In the genomic region with DNA sequence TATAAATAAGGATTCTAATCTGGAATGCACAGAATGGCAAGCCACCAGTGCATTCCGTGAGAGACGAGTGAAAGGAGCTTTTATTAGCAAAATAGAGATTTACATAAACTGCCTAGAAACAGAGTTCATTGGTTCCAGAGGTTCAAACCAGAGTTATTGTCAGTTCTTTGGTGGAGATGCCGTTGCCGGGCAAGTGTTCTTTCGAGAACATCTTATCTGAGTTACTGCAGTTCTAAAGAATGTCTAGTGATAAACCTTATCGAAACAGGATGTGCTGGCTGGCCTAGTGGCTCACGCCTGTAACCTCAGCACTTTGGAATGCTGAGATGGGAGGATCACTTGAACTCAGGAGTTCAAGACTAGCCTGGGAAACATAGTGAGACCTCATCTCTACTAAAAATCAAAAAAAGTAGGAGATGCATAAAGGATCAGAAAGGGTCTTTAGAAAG, we compare ENCODE assay signal across 9 cellular contexts. TPM values are rescaled to one million over a fixed set of nuclear protein-coding genes. Genes with fewer than 3 reads are reported as not detected.
DNase-seq lines count a peak whose midpoint lies in the region; ATAC-seq and TF ChIP-seq lines count a peak whose summit lies in the region.
"Had no signal": no experiment of that assay in that cellular context is flagged by ENCODE, and none has a peak within 500 bp of the region (broad histone marks: within the 10 kb centered on the region; RNA-seq: fewer than 3 reads in every experiment).

No MANE protein-coding gene starts in this region.

- ATAC-seq in T-helper 17 cell: peak; percentile 79
- no peak for ATAC-seq in GM21515 (IDR thresholded peaks at IDR 0.05; ENCODE audit: unreplicated experiment)

- no peak overlapping the region for H3K27ac Mint-ChIP-seq in T-helper 17 cell
- peak overlapping the region; percentile 91 for H3K27ac Mint-ChIP-seq in neural crest cell (ENCODE audit: unreplicated experiment)
- no peak overlapping the region for H3K27ac Mint-ChIP-seq in glutamatergic neuron (ENCODE audit: unreplicated experiment)

- H3K9me3 ChIP-seq in HEK293 (ENCODE audit: control insufficient read depth, insufficient read depth, low read depth, low read length) (no peaks in the 10 kb centered on the region), T-helper 17 cell (ENCODE audit: control insufficient read depth, low read length, poor library complexity, severe bottlenecking) (no peaks in the 10 kb centered on the region)
- H3K9me3 ChIP-seq: neutrophil had no signal

- POLR2A ChIA-PET in HEK293 (lab: Yijun Ruan, JAX): interaction anchor here (0.7 to 1.1 kb wide), 4 partner anchors 20 to 507 kb away, joined by 3 to 16 read pairs (median 6); partner anchors contain the start of genes EVI5 and RPL5

- H3K27ac ChIP-seq in HEK293 (ENCODE audit: extremely low read depth, low read depth, low read length): no peak overlapping the region
- H3K27ac ChIP-seq: neutrophil had no signal

- no peak overlapping the region for H3K4me3 ChIP-seq in HEK293 (ENCODE audit: low read depth, low read length)

- H3K36me3 ChIP-seq in HEK293 (ENCODE audit: control insufficient read depth in 2 of 2, insufficient read depth in 1 of 2, low read length in 2 of 2): no peaks in the 10 kb centered on the region
- H3K36me3 ChIP-seq: neutrophil had no signal

- in situ Hi-C loops in Caki2 (cut with HindIII; ENCODE audit: low pct_unique_long_range_greater_than_20kb, low sequenced_read_pairs): no loop called here

- peak; percentile 23 for DNase-seq in Caki2 (ENCODE audit: low read depth)
- DNase-seq in T-helper 17 cell: no peak
- DNase-seq in fibroblast of the conjunctiva (ENCODE audit: low read depth): peak; percentile 75
- DNase-seq in neural crest cell (ENCODE audit: low read depth, low spot score): peak; percentile 3
- DNase-seq in glutamatergic neuron: no peak
- no peak for DNase-seq in activated CD8-positive, alpha-beta memory T cell treated with anti-CD3 and anti-CD28 coated beads, Interleukin-2, amount 50 U/mL, for 48 hours

- no peaks in the 10 kb centered on the region for H3K4me1 ChIP-seq in HEK293 (ENCODE audit: control insufficient read depth, insufficient read depth, low read length)

- H3K36me3 Mint-ChIP-seq in T-helper 17 cell (ENCODE audit: low read depth) (no peaks in the 10 kb centered on the region), neural crest cell (ENCODE audit: low read depth) (no peaks in the 10 kb centered on the region), glutamatergic neuron (ENCODE audit: unreplicated experiment) (no peaks in the 10 kb centered on the region)

- H3K9me3 Mint-ChIP-seq in neural crest cell (no peaks in the 10 kb centered on the region), glutamatergic neuron (ENCODE audit: unreplicated experiment) (no peaks in the 10 kb centered on the region)

- H3K27me3 Mint-ChIP-seq in T-helper 17 cell (no peaks in the 10 kb centered on the region), neural crest cell (ENCODE audit: low read depth) (no peaks in the 10 kb centered on the region), glutamatergic neuron (ENCODE audit: unreplicated experiment) (no peaks in the 10 kb centered on the region)

- TF ChIP-seq CTCF in HEK293 (tag by site-specific recombination; IDR thresholded peaks at IDR 0.05) (no peak), neural crest cell (conservative IDR thresholded peaks at IDR 0.05) (no peak), glutamatergic neuron (IDR thresholded peaks at IDR 0.05; ENCODE audit: partially characterized antibody, unreplicated experiment) (no peak)

- CTCF ChIA-PET in HEK293 (lab: Yijun Ruan, JAX): interaction anchor here (1.0 to 2.0 kb wide), 5 partner anchors 12 to 56 kb away, joined by 3 to 11 read pairs (median 6); partner anchors contain the start of gene RPL5

- no peak overlapping the region for H3K4me3 Mint-ChIP-seq in T-helper 17 cell
- no peak overlapping the region for H3K4me3 Mint-ChIP-seq in neural crest cell
- H3K4me3 Mint-ChIP-seq in glutamatergic neuron (ENCODE audit: unreplicated experiment): no peak overlapping the region

- H3K4me1 Mint-ChIP-seq in T-helper 17 cell: peaks cover 4% of the 10 kb centered on the region
- peaks cover 9% of the 10 kb centered on the region for H3K4me1 Mint-ChIP-seq in neural crest cell
- no peaks in the 10 kb centered on the region for H3K4me1 Mint-ChIP-seq in glutamatergic neuron (ENCODE audit: low read depth, unreplicated experiment)

TF ChIP-seq in HEK293, 187 proteins besides CTCF, POLR2A, EP300 and RAD21 (continues in another document):
- TF ChIP-seq, protein P1, sequence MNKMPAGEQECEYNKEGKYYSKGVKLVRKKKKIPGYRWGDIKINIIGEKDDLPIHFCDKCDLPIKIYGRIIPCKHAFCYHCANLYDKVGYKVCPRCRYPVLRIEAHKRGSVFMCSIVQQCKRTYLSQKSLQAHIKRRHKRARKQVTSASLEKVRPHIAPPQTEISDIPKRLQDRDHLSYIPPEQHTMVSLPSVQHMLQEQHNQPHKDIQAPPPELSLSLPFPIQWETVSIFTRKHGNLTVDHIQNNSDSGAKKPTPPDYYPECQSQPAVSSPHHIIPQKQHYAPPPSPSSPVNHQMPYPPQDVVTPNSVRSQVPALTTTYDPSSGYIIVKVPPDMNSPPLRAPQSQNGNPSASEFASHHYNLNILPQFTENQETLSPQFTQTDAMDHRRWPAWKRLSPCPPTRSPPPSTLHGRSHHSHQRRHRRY (tag by site-specific recombination; IDR thresholded peaks at IDR 0.05): no peak
- no peak for TF ChIP-seq ZNF140 (tag by site-specific recombination; IDR thresholded peaks at IDR 0.05)
- TF ChIP-seq ZNF416 (tag by site-specific recombination; IDR thresholded peaks at IDR 0.05): no peak
- TF ChIP-seq ZNF24 (tag by site-specific recombination; IDR thresholded peaks at IDR 0.05): peak; percentile 55; the same call in 1 of the 2 replicates
- TF ChIP-seq ZNF580 (tag by site-specific recombination; IDR thresholded peaks at IDR 0.05): peak; percentile 45; the same call in 1 of the 2 replicates
- TF ChIP-seq ZNF629 (tag by site-specific recombination; IDR thresholded peaks at IDR 0.05): peak; percentile 81
- peak; percentile 53 for TF ChIP-seq KLF10 (tag by site-specific recombination; IDR thresholded peaks at IDR 0.05)
- peak; percentile 58; the same call in 1 of the 2 replicates for TF ChIP-seq ZEB2 (tag by site-specific recombination; IDR thresholded peaks at IDR 0.05)
- peak; percentile 44; the same call in 1 of the 2 replicates for TF ChIP-seq WT1 (tag by site-specific recombination; IDR thresholded peaks at IDR 0.05)
- no peak for TF ChIP-seq ZNF585B (tag by site-specific recombination; IDR thresholded peaks at IDR 0.05)
- TF ChIP-seq ZNF843 (tag by site-specific recombination; IDR thresholded peaks at IDR 0.05): peak; percentile 33; the same call in 1 of the 2 replicates
- TF ChIP-seq, protein P2, sequence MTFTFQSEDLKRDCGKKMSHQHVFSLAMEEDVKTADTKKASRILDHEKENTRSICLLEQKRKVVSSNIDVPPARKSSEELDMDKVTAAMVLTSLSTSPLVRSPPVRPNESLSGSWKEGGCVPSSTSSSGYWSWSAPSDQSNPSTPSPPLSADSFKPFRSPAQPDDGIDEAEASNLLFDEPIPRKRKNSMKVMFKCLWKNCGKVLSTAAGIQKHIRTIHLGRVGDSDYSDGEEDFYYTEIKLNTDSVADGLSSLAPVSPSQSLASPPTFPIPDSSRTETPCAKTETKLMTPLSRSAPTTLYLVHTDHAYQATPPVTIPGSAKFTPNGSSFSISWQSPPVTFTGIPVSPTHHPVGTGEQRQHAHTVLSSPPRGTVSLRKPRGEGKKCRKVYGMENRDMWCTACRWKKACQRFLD (tag by site-specific recombination; IDR thresholded peaks at IDR 0.05): no peak
- TF ChIP-seq TSHZ1 (tag by site-specific recombination; IDR thresholded peaks at IDR 0.05; ENCODE audit: borderline replicate concordance): peak; percentile 24; the same call in 1 of the 2 replicates
- 0 out of 2 replicates have a peak, but pooled peaks have one; percentile 57 for TF ChIP-seq MYNN (tag by site-specific recombination; IDR thresholded peaks at IDR 0.05; ENCODE audit: borderline replicate concordance)
- TF ChIP-seq SP7 (tag by site-specific recombination; IDR thresholded peaks at IDR 0.05): peak; percentile 40; the same call in 1 of the 2 replicates

RNA-seq across cellular contexts. Expression of gene EVI5, which starts 19.8 kb away (rescaled TPM):
- 7.4 and 30.4 TPM in 2 replicates for total RNA-seq in Caki2 (2014; rRNA removed; shearing (Covaris generic); ENCODE audit: low replicate concordance)
- total RNA-seq in T-helper 17 cell (under 1 TPM; 0.70 to 0.80 TPM), neural crest cell (22.8 and 24.7 TPM in 2 replicates), glutamatergic neuron (ENCODE audit: unreplicated experiment) (19.5 TPM)

RNA-seq across cellular contexts. Expression of gene RPL5, which starts 27.1 kb away (rescaled TPM):
- 1,215 and 1,251 TPM in 2 replicates for total RNA-seq in Caki2 (2014; rRNA removed; shearing (Covaris generic); ENCODE audit: low replicate concordance)
- total RNA-seq in T-helper 17 cell: 1,000 to 10,000 TPM; 1,386 to 1,390 TPM
- 1,528 and 1,574 TPM in 2 replicates for total RNA-seq in neural crest cell
- total RNA-seq in glutamatergic neuron (ENCODE audit: unreplicated experiment): 692 TPM

Comparison
In these comparisons a context has a peak if more than half of its experiments do, and no peak if none do; other contexts are left out.
1. DNase-seq: peak in Caki2 (single experiment), fibroblast of the conjunctiva (single experiment) and neural crest cell (single experiment); none in T-helper 17 cell (0 of 3), glutamatergic neuron (single experiment) and activated CD8-positive, alpha-beta memory T cell treated with anti-CD3 and anti-CD28 coated beads, Interleukin-2, amount 50 U/mL, for 48 hours (single experiment).